In the genomic region with DNA sequence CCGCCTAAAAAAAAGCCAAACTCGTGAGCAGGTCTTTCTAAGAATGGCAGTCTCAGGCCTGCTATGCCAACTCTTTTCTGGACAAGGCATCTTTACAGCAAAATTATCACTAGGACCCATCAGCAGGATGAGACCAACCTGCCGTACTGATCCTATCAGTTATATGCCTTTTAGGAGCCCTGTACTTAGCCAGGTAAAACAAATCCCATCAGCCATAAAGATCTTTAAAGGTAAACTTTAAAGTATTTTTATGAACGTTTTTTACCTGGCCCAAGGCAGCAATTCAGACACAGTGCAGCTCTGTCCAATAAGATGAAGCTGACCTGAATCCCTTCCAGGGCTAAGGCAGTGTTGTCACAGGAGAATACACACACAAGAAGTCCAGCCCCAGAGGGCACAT, we compare ENCODE assay signal across 24 cellular contexts. TPM values are rescaled to one million over a fixed set of nuclear protein-coding genes. Genes with fewer than 3 reads are reported as not detected.
"Had no signal": no experiment of that assay in that cellular context is flagged by ENCODE, and none has a peak within 500 bp of the region (broad histone marks: within the 10 kb centered on the region; RNA-seq: fewer than 3 reads in every experiment).

No MANE protein-coding gene starts in this region.

- H3K9me3 ChIP-seq: MG63 had no signal

- H3K27me3 ChIP-seq: MG63 had no signal

- H3K27ac Mint-ChIP-seq: activated B cell treated with CpG ODN at 0.5 μM for 24 hours; activated CD4-positive, alpha-beta T cell treated with anti-CD3 and anti-CD28 coated beads, Interleukin-2, amount 10 ng/mL, durations not matched to agents 24 days and 14 days; activated naive CD4-positive, alpha-beta T cell treated with anti-CD3 and anti-CD28 coated beads, Interleukin-2, amount 10 ng/mL, durations not matched to agents 7 days and 5 days; activated naive CD8-positive, alpha-beta T cell treated with anti-CD3 and anti-CD28 coated beads for 36 hours; activated T-helper 17 cell treated with anti-CD3 and anti-CD28 coated beads, Interleukin-2, amount 50 U/mL, for 72 hours; T-helper 1 cell treated with Interleukin-12 subunit alpha and Interleukin-12 subunit beta and Interleukin-4 antibody, amounts not matched to agents 30 μg/mL and 1 μg/mL, for 36 hours had no signal

- H3K4me3 Mint-ChIP-seq: activated B cell treated with CpG ODN at 0.5 μM for 24 hours; activated CD4-positive, alpha-beta T cell treated with anti-CD3 and anti-CD28 coated beads, Interleukin-2, amount 10 ng/mL, durations not matched to agents 24 days and 14 days; activated naive CD4-positive, alpha-beta T cell treated with anti-CD3 and anti-CD28 coated beads, Interleukin-2, amount 10 ng/mL, durations not matched to agents 7 days and 5 days; activated naive CD8-positive, alpha-beta T cell treated with anti-CD3 and anti-CD28 coated beads for 36 hours; activated T-helper 17 cell treated with anti-CD3 and anti-CD28 coated beads, Interleukin-2, amount 50 U/mL, for 72 hours; T-helper 1 cell treated with Interleukin-12 subunit alpha and Interleukin-12 subunit beta and Interleukin-4 antibody, amounts not matched to agents 30 μg/mL and 1 μg/mL, for 36 hours had no signal

- H3K9me3 Mint-ChIP-seq: activated B cell treated with CpG ODN at 0.5 μM for 24 hours; activated CD4-positive, alpha-beta T cell treated with anti-CD3 and anti-CD28 coated beads, Interleukin-2, amount 10 ng/mL, durations not matched to agents 24 days and 14 days; activated naive CD4-positive, alpha-beta T cell treated with anti-CD3 and anti-CD28 coated beads, Interleukin-2, amount 10 ng/mL, durations not matched to agents 7 days and 5 days; activated naive CD8-positive, alpha-beta T cell treated with anti-CD3 and anti-CD28 coated beads for 36 hours; activated T-helper 17 cell treated with anti-CD3 and anti-CD28 coated beads, Interleukin-2, amount 50 U/mL, for 72 hours; T-helper 1 cell treated with Interleukin-12 subunit alpha and Interleukin-12 subunit beta and Interleukin-4 antibody, amounts not matched to agents 30 μg/mL and 1 μg/mL, for 36 hours had no signal

- H3K36me3 ChIP-seq: MG63 had no signal

- H3K4me1 Mint-ChIP-seq: activated B cell treated with CpG ODN at 0.5 μM for 24 hours; activated CD4-positive, alpha-beta T cell treated with anti-CD3 and anti-CD28 coated beads, Interleukin-2, amount 10 ng/mL, durations not matched to agents 24 days and 14 days; activated naive CD4-positive, alpha-beta T cell treated with anti-CD3 and anti-CD28 coated beads, Interleukin-2, amount 10 ng/mL, durations not matched to agents 7 days and 5 days; activated naive CD8-positive, alpha-beta T cell treated with anti-CD3 and anti-CD28 coated beads for 36 hours; activated T-helper 17 cell treated with anti-CD3 and anti-CD28 coated beads, Interleukin-2, amount 50 U/mL, for 72 hours had no signal

- ATAC-seq: activated T-helper 17 cell treated with anti-CD3 and anti-CD28 coated beads, Interleukin-2, amount 50 U/mL, for 72 hours; PC-3 had no signal

- FAIRE-seq: RCC 7860 had no signal

- H3K36me3 Mint-ChIP-seq: activated naive CD4-positive, alpha-beta T cell treated with anti-CD3 and anti-CD28 coated beads, Interleukin-2, amount 10 ng/mL, durations not matched to agents 7 days and 5 days; activated naive CD8-positive, alpha-beta T cell treated with anti-CD3 and anti-CD28 coated beads for 36 hours had no signal

- H3K4me3 ChIP-seq: MG63 had no signal

- DNase-seq: activated B cell treated with CpG ODN at 0.5 μM for 24 hours; activated CD4-positive, alpha-beta T cell treated with anti-CD3 and anti-CD28 coated beads for 1 hour; activated CD4-positive, alpha-beta T cell treated with anti-CD3 and anti-CD28 coated beads, Interleukin-2, amount 10 ng/mL, durations not matched to agents 24 days and 14 days; activated CD4-positive, alpha-beta T cell treated with anti-CD3 and anti-CD28 coated beads, Interleukin-2, amount 50 U/mL, for 48 hours; activated gamma-delta T cell treated with Interleukin-2 at 50 U/mL for 16 hours; activated naive CD4-positive, alpha-beta T cell treated with anti-CD3 and anti-CD28 coated beads, Interleukin-2, amount 10 ng/mL, durations not matched to agents 7 days and 5 days; activated naive CD8-positive, alpha-beta T cell treated with anti-CD3 and anti-CD28 coated beads for 36 hours; activated T-cell treated with anti-CD3 and anti-CD28 coated beads for 4 hours; activated T-cell treated with anti-CD3 and anti-CD28 coated beads, Interleukin-2, amount 50 U/mL, for 48 hours; caudate nucleus; Kasumi-1; MG63; MV-4-11; NCI-H1092 treated with DMSO at 0.1 percent for 48 hours; NCI-H1417 treated with DMSO at 0.1 percent for 48 hours; NCI-H187; NCI-H2081; NCI-H510A treated with DMSO at 0.1 percent for 48 hours; PC-3; SHP77 had no signal

RNA-seq across cellular contexts. Expression of gene TGM3, which starts 51.3 kb away (rescaled TPM):
- total RNA-seq: activated B cell treated with CpG ODN at 0.5 μM for 24 hours; activated CD4-positive, alpha-beta T cell treated with anti-CD3 and anti-CD28 coated beads, Interleukin-2, amount 10 ng/mL, durations not matched to agents 24 days and 14 days; activated naive CD8-positive, alpha-beta T cell treated with anti-CD3 and anti-CD28 coated beads for 36 hours; PC-3; SK-MEL-5 had no signal
